1 cellular context compared by ENCODE assay signal in genomic region chr20:32463642-32464400, GRCh38.
TF ChIP-seq lines count a peak whose summit lies in the region.

No MANE protein-coding gene starts in this region.

TF ChIP-seq in K562, 482 proteins besides CTCF, POLR2A, EP300 and RAD21 (continued from another document):
- TF ChIP-seq RBBP5 (IDR thresholded peaks at IDR 0.05; ENCODE audit: borderline replicate concordance, insufficient read depth, low read length, poor library complexity, severe bottlenecking) = no peak
- no peak for TF ChIP-seq HNRNPLL (IDR thresholded peaks at IDR 0.05; ENCODE audit: low read depth, low read length, poor library complexity, severe bottlenecking)
- TF ChIP-seq RBM22 (IDR thresholded peaks at IDR 0.05; ENCODE audit: low read depth, low read length, poor library complexity, severe bottlenecking) = peak; percentile 11
